29 cellular contexts compared by ENCODE assay signal in genomic region chr6:47299965-47300364, GRCh38. TPM values are rescaled to one million over a fixed set of nuclear protein-coding genes. Genes with fewer than 3 reads are reported as not detected.
"Had no signal": no experiment of that assay in that cellular context is flagged by ENCODE, and none has a peak within 500 bp of the region (broad histone marks: within the 10 kb centered on the region; RNA-seq: fewer than 3 reads in every experiment).

No MANE protein-coding gene starts in this region.

- H3K4me3 ChIP-seq: neural progenitor cell, ovary, psoas muscle, sigmoid colon, suprapubic skin, testis, tibial artery, transverse colon, upper lobe of left lung, vagina had no signal

- H3K27ac Mint-ChIP-seq: naive thymus-derived CD4-positive, alpha-beta T cell; natural killer cell; nephron; neural progenitor cell; progenitor cell of endocrine pancreas; stimulated activated effector memory CD8-positive, alpha-beta T cell treated with anti-CD3 and anti-CD28 coated beads, Interleukin-12 subunit alpha, Interleukin-12 subunit beta, amount 100 ng/mL, for 72 hours; stimulated activated naive CD8-positive, alpha-beta T cell treated with anti-CD3 and anti-CD28 coated beads, Interleukin-15, amount 100 ng/mL, for 72 hours had no signal

- H3K9ac ChIP-seq: neural progenitor cell, parathyroid adenoma had no signal

- H3K9me3 Mint-ChIP-seq: natural killer cell; nephron; neural progenitor cell; stimulated activated effector memory CD8-positive, alpha-beta T cell treated with anti-CD3 and anti-CD28 coated beads, Interleukin-12 subunit alpha, Interleukin-12 subunit beta, amount 100 ng/mL, for 72 hours; stimulated activated naive CD8-positive, alpha-beta T cell treated with anti-CD3 and anti-CD28 coated beads, Interleukin-15, amount 100 ng/mL, for 72 hours had no signal

- H3K27ac ChIP-seq: neural progenitor cell, ovary, parathyroid adenoma, psoas muscle, sigmoid colon, suprapubic skin, testis, tibial artery, upper lobe of left lung, vagina had no signal

- H3K4me1 ChIP-seq: parathyroid adenoma, psoas muscle, suprapubic skin, testis, tibial artery, upper lobe of left lung, vagina had no signal

- H3K27me3 Mint-ChIP-seq: progenitor cell of endocrine pancreas had no signal

- H3K36me3 ChIP-seq: neural progenitor cell, ovary, sigmoid colon, suprapubic skin, tibial artery, transverse colon, upper lobe of left lung, vagina had no signal

- H3K4me3 Mint-ChIP-seq: naive thymus-derived CD4-positive, alpha-beta T cell; natural killer cell; nephron; neural progenitor cell; stimulated activated effector memory CD8-positive, alpha-beta T cell treated with anti-CD3 and anti-CD28 coated beads, Interleukin-12 subunit alpha, Interleukin-12 subunit beta, amount 100 ng/mL, for 72 hours; stimulated activated naive CD8-positive, alpha-beta T cell treated with anti-CD3 and anti-CD28 coated beads, Interleukin-15, amount 100 ng/mL, for 72 hours had no signal

- H3K36me3 Mint-ChIP-seq: naive thymus-derived CD4-positive, alpha-beta T cell; natural killer cell; stimulated activated effector memory CD8-positive, alpha-beta T cell treated with anti-CD3 and anti-CD28 coated beads, Interleukin-12 subunit alpha, Interleukin-12 subunit beta, amount 100 ng/mL, for 72 hours had no signal

- ATAC-seq: naive thymus-derived CD4-positive, alpha-beta T cell; natural killer cell; psoas muscle; right cardiac atrium; stimulated activated effector memory CD8-positive, alpha-beta T cell treated with anti-CD3 and anti-CD28 coated beads, Interleukin-12 subunit alpha, Interleukin-12 subunit beta, amount 100 ng/mL, for 72 hours; stimulated activated naive CD8-positive, alpha-beta T cell treated with anti-CD3 and anti-CD28 coated beads, Interleukin-15, amount 100 ng/mL, for 72 hours; stimulated activated naive CD8-positive, alpha-beta T cell treated with anti-CD3 and anti-CD28 coated beads, Interleukin-15, Interleukin-2, amounts not matched to agents 100 U/mL and 50 U/mL, for 24 hours had no signal

- H2AFZ ChIP-seq: neural progenitor cell, parathyroid adenoma had no signal

- H3K4me1 Mint-ChIP-seq: naive thymus-derived CD4-positive, alpha-beta T cell; natural killer cell; stimulated activated effector memory CD8-positive, alpha-beta T cell treated with anti-CD3 and anti-CD28 coated beads, Interleukin-12 subunit alpha, Interleukin-12 subunit beta, amount 100 ng/mL, for 72 hours had no signal

- H3K9me3 ChIP-seq: ovary, psoas muscle, sigmoid colon, suprapubic skin, testis, tibial artery, transverse colon, upper lobe of left lung, vagina had no signal

- DNase-seq: naive thymus-derived CD4-positive, alpha-beta T cell; natural killer cell; occipital lobe; ovary; posterior cingulate gyrus; psoas muscle; right cardiac atrium; sigmoid colon; small intestine; stimulated activated CD4-positive, alpha-beta T cell treated with anti-CD3 and anti-CD28 coated beads, Interleukin-15, amount 100 ng/mL, for 24 hours; stimulated activated CD4-positive, alpha-beta T cell treated with anti-CD3 and anti-CD28 coated beads, Interleukin-2, amount 100 ng/mL, for 24 hours; stimulated activated CD4-positive, alpha-beta T cell treated with anti-CD3 and anti-CD28 coated beads, Interleukin-2, amount 100 ng/mL, for 48 hours; stimulated activated CD4-positive, alpha-beta T cell treated with anti-CD3 and anti-CD28 coated beads, Interleukin-4, amount 100 ng/mL, for 24 hours; stimulated activated naive CD4-positive, alpha-beta T cell; stimulated activated naive CD8-positive, alpha-beta T cell treated with anti-CD3 and anti-CD28 coated beads, Interleukin-15, amount 100 ng/mL, for 72 hours; stimulated activated naive CD8-positive, alpha-beta T cell treated with anti-CD3 and anti-CD28 coated beads, Interleukin-15, Interleukin-2, amounts not matched to agents 100 U/mL and 50 U/mL, for 24 hours; substantia nigra; testis; tibial artery; transverse colon; upper lobe of left lung had no signal

- FAIRE-seq: small intestine, urothelium cell line had no signal

- H3K27me3 ChIP-seq: neural progenitor cell, ovary, sigmoid colon, suprapubic skin, testis, transverse colon, upper lobe of left lung, vagina had no signal

- H3K4me2 ChIP-seq: neural progenitor cell had no signal

RNA-seq across cellular contexts. Expression of gene TNFRSF21, which starts 9.7 kb away (rescaled TPM):
- polyA plus RNA-seq: naive thymus-derived CD4-positive, alpha-beta T cell had no signal
